10 cellular contexts compared by ENCODE assay signal in genomic region chr5:140569197-140569596, GRCh38. TPM values are rescaled to one million over a fixed set of nuclear protein-coding genes. Genes with fewer than 3 reads are reported as not detected.
A peak's percentile ranks its signal among the peaks of the same experiment; 100 is the strongest.
DNase-seq lines count a peak whose midpoint lies in the region; ATAC-seq and TF ChIP-seq lines count a peak whose summit lies in the region.
"Had no signal": no experiment of that assay in that cellular context is flagged by ENCODE, and none has a peak within 500 bp of the region (broad histone marks: within the 10 kb centered on the region; RNA-seq: fewer than 3 reads in every experiment).

No MANE protein-coding gene starts in this region.

- peaks cover 34% of the 10 kb centered on the region for H3K36me3 Mint-ChIP-seq in activated CD8-positive, alpha-beta T cell treated with anti-CD3 and anti-CD28 coated beads for 36 hours (ENCODE audit: low read depth)

- peak overlapping the region; percentile 1 for H3K27ac ChIP-seq in A673 (ENCODE audit: low read depth, low read length, poor library complexity, severe bottlenecking)

- peak overlapping the region; percentile 92 for H3K27ac Mint-ChIP-seq in activated CD8-positive, alpha-beta T cell treated with anti-CD3 and anti-CD28 coated beads for 36 hours

- H3K9me3 ChIP-seq in A673 (ENCODE audit: low read depth, low read length, poor library complexity, severe bottlenecking), result no peaks in the 10 kb centered on the region

- H3K4me3 Mint-ChIP-seq in activated CD8-positive, alpha-beta T cell treated with anti-CD3 and anti-CD28 coated beads for 36 hours, result peak overlapping the region; percentile 54

- peaks cover 7% of the 10 kb centered on the region for H3K4me1 ChIP-seq in A673 (ENCODE audit: insufficient read depth, low read length, poor library complexity, severe bottlenecking)

- POLR2A ChIA-PET in A673 (lab: Charles Lee; ENCODE audit: low non-redundant PET), result no interaction called here
- POLR2A ChIA-PET in activated CD8-positive, alpha-beta T cell treated with anti-CD3 and anti-CD28 coated beads for 36 hours (lab: Charles Lee), result interaction anchor here (0.6 to 1.2 kb wide), 6 partner anchors 12 to 404 kb away, joined by 3 to 4 read pairs (median 3); partner anchors contain the start of gene SRA1

- intact Hi-C loops in A673 (cut with micrococcal nuclease; ENCODE audit: unreplicated experiment), result no loop called here
- intact Hi-C loops in activated CD8-positive, alpha-beta T cell treated with anti-CD3 and anti-CD28 coated beads for 36 hours (cut with micrococcal nuclease), result loop anchor here (10.0 kb wide), 1 partner anchor 136 kb away; the partner anchor contains the start of gene ZMAT2

- H3K4me1 Mint-ChIP-seq in activated CD8-positive, alpha-beta T cell treated with anti-CD3 and anti-CD28 coated beads for 36 hours (ENCODE audit: low read depth), result peaks cover 44% of the 10 kb centered on the region

- no peaks in the 10 kb centered on the region for H3K27me3 ChIP-seq in A673 (replicated peaks; ENCODE audit: insufficient read depth, low read depth, low read length, poor library complexity)

- no peak for ATAC-seq in activated CD8-positive, alpha-beta T cell treated with anti-CD3 and anti-CD28 coated beads for 36 hours

- no peaks in the 10 kb centered on the region for H3K9me3 Mint-ChIP-seq in activated CD8-positive, alpha-beta T cell treated with anti-CD3 and anti-CD28 coated beads for 36 hours

- no TSS peak for BruUV-seq in A673 (replicated peaks; lab: Mats Ljungman, UMichigan)

- DNase-seq in A673 (ENCODE audit: low spot score) (no peak), myocyte (ENCODE audit: low read depth) (peak; percentile 85), H4 (ENCODE audit: low spot score) (no peak), NCI-H1092 (lab: John Stamatoyannopoulos, UW) (no peak), NCI-H526 treated with DMSO at 0.1 percent for 48 hours (lab: John Stamatoyannopoulos, UW) (no peak)
- DNase-seq in activated CD8-positive, alpha-beta T cell treated with anti-CD3 and anti-CD28 coated beads for 36 hours, result no peak
- DNase-seq in activated effector memory CD4-positive, alpha-beta T cell treated with anti-CD3 and anti-CD28 coated beads, Interleukin-2, amount 50 U/mL, for 16 hours, result no peak
- DNase-seq: Calu3, nucleus accumbens had no signal

- no peak overlapping the region for H3K4me3 ChIP-seq in A673 (ENCODE audit: low read depth, low read length, poor library complexity, severe bottlenecking)

- CTCF ChIA-PET in A673 (lab: Charles Lee), result no interaction called here
- CTCF ChIA-PET in activated CD8-positive, alpha-beta T cell treated with anti-CD3 and anti-CD28 coated beads for 36 hours (lab: Charles Lee), result interaction anchor here (1.0 to 1.7 kb wide), 7 partner anchors 66 to 210 kb away, joined by 3 to 7 read pairs (median 3); no protein-coding TSS in a partner anchor

- peak; percentile 3 for TF ChIP-seq POLR2A in GM19193 (IDR thresholded peaks at IDR 0.05; ENCODE audit: extremely low read depth, insufficient read depth, insufficient read length)

- H3K27me3 Mint-ChIP-seq in activated CD8-positive, alpha-beta T cell treated with anti-CD3 and anti-CD28 coated beads for 36 hours, result no peaks in the 10 kb centered on the region

- peaks cover 21% of the 10 kb centered on the region for H3K36me3 ChIP-seq in A673 (ENCODE audit: insufficient read depth, low read length, poor library complexity, severe bottlenecking)

- no peak for TF ChIP-seq CTCF in A673 (conservative IDR thresholded peaks at IDR 0.05; ENCODE audit: low read depth, low read length)
- no peak for TF ChIP-seq CTCF in activated CD8-positive, alpha-beta T cell treated with anti-CD3 and anti-CD28 coated beads for 36 hours (IDR thresholded peaks at IDR 0.05)

RNA-seq across cellular contexts. Expression of gene SLC35A4, which starts 4.6 kb away (rescaled TPM):
- 99.6 and 101 TPM in 2 replicates for total RNA-seq in A673 (2021)
- 10 to 100 TPM; 72.9 to 73.6 TPM for total RNA-seq in activated CD8-positive, alpha-beta T cell treated with anti-CD3 and anti-CD28 coated beads for 36 hours
- total RNA-seq in myocyte, result 40.0 and 40.5 TPM in 2 replicates
- 119 TPM for polyA plus RNA-seq in myocyte (2012)
- 22.2 and 39.9 TPM in 2 replicates for total RNA-seq in H4 (2014; rRNA removed; shearing (Covaris generic))

RNA-seq across cellular contexts. Expression of gene APBB3, which starts 4.8 kb away (rescaled TPM):
- total RNA-seq in A673 (2021), result 27.8 and 30.2 TPM in 2 replicates
- 10 to 100 TPM; 24.9 TPM for total RNA-seq in activated CD8-positive, alpha-beta T cell treated with anti-CD3 and anti-CD28 coated beads for 36 hours
- total RNA-seq in myocyte, result 22.9 and 23.2 TPM in 2 replicates
- 32.9 TPM for polyA plus RNA-seq in myocyte (2012)
- total RNA-seq in H4 (2014; rRNA removed; shearing (Covaris generic)), result 2.8 and 9.3 TPM in 2 replicates

RNA-seq across cellular contexts. Expression of gene SRA1, which starts 11.9 kb away (rescaled TPM):
- total RNA-seq in A673 (2021) (55.1 and 62.3 TPM in 2 replicates), myocyte (38.5 and 44.9 TPM in 2 replicates)
- total RNA-seq in activated CD8-positive, alpha-beta T cell treated with anti-CD3 and anti-CD28 coated beads for 36 hours, result 10 to 100 TPM; 47.8 to 49.5 TPM
- 75.9 TPM for polyA plus RNA-seq in myocyte (2012)
- 64.6 and 72.6 TPM in 2 replicates for total RNA-seq in H4 (2014; rRNA removed; shearing (Covaris generic))

RNA-seq across cellular contexts. Expression of gene EIF4EBP3, which starts 21.7 kb away (rescaled TPM):
- 5.6 and 7.6 TPM in 2 replicates for total RNA-seq in A673 (2021)
- 10 to 100 TPM; 19.6 to 20.3 TPM for total RNA-seq in activated CD8-positive, alpha-beta T cell treated with anti-CD3 and anti-CD28 coated beads for 36 hours
- total RNA-seq in myocyte, result not detected in 2 replicates
- 8.0 TPM for polyA plus RNA-seq in myocyte (2012)
- not detected in 2 replicates for total RNA-seq in H4 (2014; rRNA removed; shearing (Covaris generic))
